ENCODE assay signal across 1 cellular context in genomic region chr2:231680992-231681852, GRCh38.
TF ChIP-seq lines count a peak whose summit lies in the region.

No MANE protein-coding gene starts in this region.

TF ChIP-seq in HepG2, 621 proteins besides CTCF, POLR2A, EP300 and RAD21 (continued from another document and continues in another):
- peak; percentile 51; the same call in 1 of the 2 replicates for TF ChIP-seq NR0B2 (CRISPR knock-in tag; IDR thresholded peaks at IDR 0.05)
- TF ChIP-seq ZSCAN22 (CRISPR knock-in tag; IDR thresholded peaks at IDR 0.05) = peak; percentile 13; the same call in 1 of the 2 replicates
- peak; percentile 81 for TF ChIP-seq NFYC (CRISPR knock-in tag; IDR thresholded peaks at IDR 0.05)
- TF ChIP-seq SAP130 (CRISPR knock-in tag; IDR thresholded peaks at IDR 0.05; ENCODE audit: low read depth) = peak; percentile 66
- TF ChIP-seq POLR2AphosphoS5 (IDR thresholded peaks at IDR 0.05; ENCODE audit: low read depth, low read length) = peak; percentile 82
- TF ChIP-seq TRIM22 (IDR thresholded peaks at IDR 0.05) = no peak
- TF ChIP-seq ZNF766 (CRISPR knock-in tag; IDR thresholded peaks at IDR 0.05; ENCODE audit: borderline replicate concordance) = peak; percentile 93; the same call in 1 of the 2 replicates
- peak; percentile 15; the same call in 1 of the 2 replicates for TF ChIP-seq REL (CRISPR knock-in tag; conservative IDR thresholded peaks at IDR 0.05)
- TF ChIP-seq ZBTB7B (CRISPR knock-in tag; IDR thresholded peaks at IDR 0.05) = peak; percentile 55
- TF ChIP-seq ZNF691 (CRISPR knock-in tag; IDR thresholded peaks at IDR 0.05; ENCODE audit: borderline replicate concordance, low read depth) = peak; percentile 86
- TF ChIP-seq ZNF441 (CRISPR knock-in tag; IDR thresholded peaks at IDR 0.05; ENCODE audit: borderline replicate concordance) = peak; percentile 53; the same call in 1 of the 2 replicates
- no peak for TF ChIP-seq IKZF1 (IDR thresholded peaks at IDR 0.05)
- TF ChIP-seq GMEB2 (CRISPR knock-in tag; IDR thresholded peaks at IDR 0.05; ENCODE audit: low read depth) = 0 out of 2 replicates have a peak, but pooled peaks have one; percentile 40
- peak; percentile 68; the same call in 1 of the 2 replicates for TF ChIP-seq ZNF3 (CRISPR knock-in tag; IDR thresholded peaks at IDR 0.05)
- no peak for TF ChIP-seq HNRNPUL1 (IDR thresholded peaks at IDR 0.05; ENCODE audit: low read depth, low read length)
- 0 out of 2 replicates have a peak, but pooled peaks have one; percentile 7 for TF ChIP-seq ZNF614 (CRISPR knock-in tag; IDR thresholded peaks at IDR 0.05; ENCODE audit: borderline replicate concordance)
- TF ChIP-seq ZNF414 (CRISPR knock-in tag; IDR thresholded peaks at IDR 0.05) = peak; percentile 4; the same call in 1 of the 2 replicates
- 0 out of 2 replicates have a peak, but pooled peaks have one; percentile 30 for TF ChIP-seq PREB (CRISPR knock-in tag; IDR thresholded peaks at IDR 0.05)
- TF ChIP-seq TMF1 (CRISPR knock-in tag; IDR thresholded peaks at IDR 0.05; ENCODE audit: low read depth) = peak; percentile 99
- no peak for TF ChIP-seq ZBTB42 (CRISPR knock-in tag; IDR thresholded peaks at IDR 0.05)
- no peak for TF ChIP-seq SATB2 (CRISPR knock-in tag; IDR thresholded peaks at IDR 0.05)
- peak; percentile 67; the same call in 1 of the 2 replicates for TF ChIP-seq SP5 (CRISPR knock-in tag; IDR thresholded peaks at IDR 0.05; ENCODE audit: borderline replicate concordance, low read depth)
- TF ChIP-seq IRF9 (CRISPR knock-in tag; IDR thresholded peaks at IDR 0.05; ENCODE audit: borderline replicate concordance) = peak; percentile 96; the same call in 1 of the 2 replicates
- TF ChIP-seq PAWR (CRISPR knock-in tag; IDR thresholded peaks at IDR 0.05; ENCODE audit: borderline replicate concordance) = 0 out of 2 replicates have a peak, but pooled peaks have one; percentile 79
- TF ChIP-seq ZNF841 (CRISPR knock-in tag; IDR thresholded peaks at IDR 0.05; ENCODE audit: borderline replicate concordance) = 0 out of 2 replicates have a peak, but pooled peaks have one; percentile 37
- 0 out of 2 replicates have a peak, but pooled peaks have one; percentile 11 for TF ChIP-seq KDM5A (IDR thresholded peaks at IDR 0.05; ENCODE audit: borderline replicate concordance, low read length)
- TF ChIP-seq YY1 (IDR thresholded peaks at IDR 0.05; ENCODE audit: insufficient read depth, insufficient replicate concordance, low read depth, low read length) = peak; percentile 70
- TF ChIP-seq MYPOP (CRISPR knock-in tag; IDR thresholded peaks at IDR 0.05) = peak; percentile 76; the same call in 1 of the 2 replicates
- peak; percentile 70; the same call in 1 of the 2 replicates for TF ChIP-seq ZNF501 (CRISPR knock-in tag; IDR thresholded peaks at IDR 0.05)
- TF ChIP-seq SCMH1 (CRISPR knock-in tag; IDR thresholded peaks at IDR 0.05; ENCODE audit: borderline replicate concordance) = no peak
- TF ChIP-seq KLF16 (CRISPR knock-in tag; IDR thresholded peaks at IDR 0.05) = peak in 1 of 2 experiments; percentile 60; a peak in 1 of 4 replicates
- TF ChIP-seq DBP (CRISPR knock-in tag; IDR thresholded peaks at IDR 0.05; ENCODE audit: not compliant biosample characterization) = peak; percentile 50
- TF ChIP-seq RXRA (CRISPR knock-in tag; IDR thresholded peaks at IDR 0.05) = peak; percentile 55; the same call in 1 of the 2 replicates
- TF ChIP-seq GTF2F1 (IDR thresholded peaks at IDR 0.05; ENCODE audit: low read length) = no peak
- peak; percentile 33; the same call in 1 of the 2 replicates for TF ChIP-seq ZNF33B (CRISPR knock-in tag; IDR thresholded peaks at IDR 0.05)
- TF ChIP-seq ZNF562 (CRISPR knock-in tag; IDR thresholded peaks at IDR 0.05; ENCODE audit: borderline replicate concordance) = 0 out of 2 replicates have a peak, but pooled peaks have one; percentile 48
- TF ChIP-seq ZHX2 (IDR thresholded peaks at IDR 0.05; ENCODE audit: low read depth) = peak; percentile 53; the same call in 1 of the 2 replicates
- TF ChIP-seq ZHX2 (CRISPR knock-in tag; IDR thresholded peaks at IDR 0.05; ENCODE audit: borderline replicate concordance) = peak; percentile 97
- peak; percentile 19 for TF ChIP-seq TBL1XR1 (IDR thresholded peaks at IDR 0.05; ENCODE audit: borderline replicate concordance, low read length, partially characterized antibody)
- peak; percentile 72 for TF ChIP-seq PHF20 (CRISPR knock-in tag; IDR thresholded peaks at IDR 0.05)
- peak; percentile 82 for TF ChIP-seq CBX1 (IDR thresholded peaks at IDR 0.05; ENCODE audit: low read depth)
- peak; percentile 76; the same call in 1 of the 2 replicates for TF ChIP-seq ZXDC (CRISPR knock-in tag; IDR thresholded peaks at IDR 0.05)
- no peak for TF ChIP-seq SUZ12 (IDR thresholded peaks at IDR 0.05; ENCODE audit: low read depth, low read length)
- peak; percentile 49; the same call in 1 of the 2 replicates for TF ChIP-seq NR2F2 (IDR thresholded peaks at IDR 0.05; ENCODE audit: borderline replicate concordance, low read depth)
